ENCODE assay signal across 8 cellular contexts in genomic region chr21:10417551-10418002, GRCh38.
DNase-seq lines count a peak whose midpoint lies in the region; ATAC-seq, FAIRE-seq and TF ChIP-seq lines count a peak whose summit lies in the region.
"Not testable (repeated sequence)": the region's sequence is repeated elsewhere in the genome, so short reads cannot be mapped to it uniquely, and the experiment has no call there.

No MANE protein-coding gene starts in this region.

- not testable (repeated sequence) for H3K79me1 ChIP-seq in H1 (ENCODE audit: low read depth, low read length)

- not testable (repeated sequence) for H3K27me3 Mint-ChIP-seq in naive thymus-derived CD4-positive, alpha-beta T cell

- POLR2A ChIA-PET in H1 (lab: Charles Lee; ENCODE audit: partially characterized antibody); naive thymus-derived CD4-positive, alpha-beta T cell (lab: Charles Lee): not testable (repeated sequence)

- not testable (repeated sequence) for H2AFZ ChIP-seq in H1 (ENCODE audit: low read length)

- H4K5ac ChIP-seq in H1 (ENCODE audit: insufficient read length, low read depth, low read length) = not testable (repeated sequence)

- not testable (repeated sequence) for H3K27me3 ChIP-seq in H1 (replicated peaks in 1 of 4; ENCODE audit: control insufficient read depth in 3 of 4, extremely low read depth in 1 of 4, insufficient read depth in 3 of 4, low read length in 3 of 4); right atrium auricular region; left lung; naive thymus-derived CD4-positive, alpha-beta T cell (ENCODE audit: control insufficient read depth in 2 of 2, insufficient read depth in 2 of 2, low read length in 2 of 2); suprapubic skin

- H3K18ac ChIP-seq in H1 (ENCODE audit: extremely low read depth, low read length) = not testable (repeated sequence)

- H3K4me2 ChIP-seq in H1 (ENCODE audit: insufficient read depth in 1 of 2, low read depth in 2 of 2, low read length in 2 of 2) = not testable (repeated sequence)

- H3K4me1 Mint-ChIP-seq in naive thymus-derived CD4-positive, alpha-beta T cell = not testable (repeated sequence)

- not testable (repeated sequence) for FAIRE-seq in GM12891 (lab: Jason Lieb, UNC); H1 (lab: Jason Lieb, UNC)

- H4K20me1 ChIP-seq in H1 (replicated peaks in 1 of 2; ENCODE audit: control insufficient read depth in 1 of 2, insufficient read depth in 2 of 2, low read length in 2 of 2) = not testable (repeated sequence)

- H4K91ac ChIP-seq in H1 (replicated peaks; ENCODE audit: insufficient read length, low read length) = not testable (repeated sequence)

- not testable (repeated sequence) for H3K4ac ChIP-seq in H1 (replicated peaks; ENCODE audit: insufficient read length, low read depth, low read length)

- H3K4me3 ChIP-seq in H1 (ENCODE audit: extremely low read depth in 1 of 4, insufficient read depth in 2 of 4, low read depth in 3 of 4, low read length in 4 of 4); right atrium auricular region; left lung; naive thymus-derived CD4-positive, alpha-beta T cell (ENCODE audit: low read length); suprapubic skin: not testable (repeated sequence)

- H3K9me3 ChIP-seq in H1 (ENCODE audit: insufficient read depth in 2 of 2, low read depth in 1 of 2, low read length in 1 of 2) (peaks cover 77 to 97% of the 10 kb centered on the region in 2 experiments), left lung (peaks cover 0 to 76% of the 10 kb centered on the region in 2 donors), suprapubic skin (peaks cover 32% of the 10 kb centered on the region)
- H3K9me3 ChIP-seq in right atrium auricular region = not testable (repeated sequence)
- peaks cover 0 to 29% (median 4%) of the 10 kb centered on the region in 3 experiments for H3K9me3 ChIP-seq in naive thymus-derived CD4-positive, alpha-beta T cell (ENCODE audit: control insufficient read depth in 2 of 3, low read length in 3 of 3)

- TF ChIP-seq CTCF in H1 (IDR thresholded peaks at IDR 0.05; ENCODE audit: control extremely low read depth in 1 of 3, insufficient read depth in 1 of 3, low read depth in 1 of 3, low read length in 3 of 3); right atrium auricular region (IDR thresholded peaks at IDR 0.05); suprapubic skin (IDR thresholded peaks at IDR 0.05): not testable (repeated sequence)
- peak in 1 of 2 donors; percentile 12 for TF ChIP-seq CTCF in left lung (IDR thresholded peaks at IDR 0.05)

- not testable (repeated sequence) for H3K36me3 Mint-ChIP-seq in naive thymus-derived CD4-positive, alpha-beta T cell

- TF ChIP-seq EP300 in H1 (IDR thresholded peaks at IDR 0.05; ENCODE audit: borderline replicate concordance in 1 of 2, low read depth in 2 of 2, low read length in 2 of 2); suprapubic skin (IDR thresholded peaks at IDR 0.05): not testable (repeated sequence)

- 82% methylated on average over 12 of the region's 12 CpGs; no CpG with 5 or more reads in 1 of the 2 experiments for WGBS in H1 (ENCODE audit: extremely low coverage in 1 of 2, insufficient coverage in 1 of 2, insufficient read length in 1 of 2, insufficient replicate concordance in 2 of 2, low coverage in 1 of 2, low lambda C conversion rate in 2 of 2, missing lambda C conversion rate in 1 of 2), 2 experiments
- 76% methylated on average over 12 of the region's 12 CpGs for WGBS in suprapubic skin

- H3K79me2 ChIP-seq in H1 (ENCODE audit: control insufficient read depth in 1 of 2, insufficient read depth in 2 of 2, low read length in 2 of 2) = not testable (repeated sequence)

- peak; percentile 5 for ATAC-seq in left lung
- ATAC-seq in naive thymus-derived CD4-positive, alpha-beta T cell = peak; percentile 3

- H3K9me3 Mint-ChIP-seq in naive thymus-derived CD4-positive, alpha-beta T cell = not testable (repeated sequence)

- not testable (repeated sequence) for H3K23me2 ChIP-seq in H1 (ENCODE audit: low read depth, low read length)

- not testable (repeated sequence) for H2AK5ac ChIP-seq in H1 (ENCODE audit: low read depth, low read length)

- H3K4me3 Mint-ChIP-seq in naive thymus-derived CD4-positive, alpha-beta T cell = not testable (repeated sequence)

- H3K56ac ChIP-seq in H1 (replicated peaks; ENCODE audit: insufficient read length, low read depth, low read length) = not testable (repeated sequence)

- intact Hi-C loops in left lung (cut with DNase I); naive thymus-derived CD4-positive, alpha-beta T cell (cut with micrococcal nuclease): not testable (repeated sequence)

- TF ChIP-seq POLR2A in GM12891 (IDR thresholded peaks at IDR 0.05; ENCODE audit: low read depth, low read length); H1 (IDR thresholded peaks at IDR 0.05; ENCODE audit: control extremely low read depth in 1 of 2, low read depth in 2 of 2, low read length in 2 of 2); suprapubic skin (IDR thresholded peaks at IDR 0.05): not testable (repeated sequence)

- not testable (repeated sequence) for TF ChIP-seq RAD21 in H1 (IDR thresholded peaks at IDR 0.05 in 1 of 2, conservative IDR thresholded peaks at IDR 0.05 in 1 of 2; ENCODE audit: low read depth in 2 of 2, low read length in 2 of 2)

- not testable (repeated sequence) for H2BK15ac ChIP-seq in H1 (ENCODE audit: low read length)

- not testable (repeated sequence) for H2BK120ac ChIP-seq in H1 (replicated peaks; ENCODE audit: low read depth, low read length)

- not testable (repeated sequence) for H3K14ac ChIP-seq in H1 (ENCODE audit: insufficient read length)

- not testable (repeated sequence) for H2BK20ac ChIP-seq in H1 (ENCODE audit: low read length)

- not testable (repeated sequence) for H4K8ac ChIP-seq in H1 (ENCODE audit: extremely low read depth, insufficient read depth, low read length)

- H3K36me3 ChIP-seq in H1 (ENCODE audit: control insufficient read depth in 2 of 4, insufficient read depth in 4 of 4, low read length in 3 of 4); right atrium auricular region; left lung; naive thymus-derived CD4-positive, alpha-beta T cell (ENCODE audit: control insufficient read depth in 2 of 3, insufficient read depth in 3 of 3, low read length in 3 of 3); suprapubic skin: not testable (repeated sequence)

- CTCF ChIA-PET in H1 (lab: Charles Lee; ENCODE audit: partially characterized antibody); naive thymus-derived CD4-positive, alpha-beta T cell (lab: Charles Lee): not testable (repeated sequence)

- H2BK12ac ChIP-seq in H1 (ENCODE audit: low read depth, low read length) = not testable (repeated sequence)

- not testable (repeated sequence) for H3K27ac Mint-ChIP-seq in naive thymus-derived CD4-positive, alpha-beta T cell

- not testable (repeated sequence) for H2BK5ac ChIP-seq in H1 (ENCODE audit: low read depth, low read length)

- peak; percentile 5 for DNase-seq in 8988T
- DNase-seq in GM12891 (ENCODE audit: insufficient read length, low spot score) = peak; percentile 5
- DNase-seq in SK-N-DZ (ENCODE audit: low spot score) = peak; percentile 44
- not testable (repeated sequence) for DNase-seq in H1 (ENCODE audit: low read depth in 1 of 2, low spot score in 2 of 2); naive thymus-derived CD4-positive, alpha-beta T cell
- peak; percentile 78 for DNase-seq in right atrium auricular region (ENCODE audit: low spot score)
- peak; percentile 34 to 87 for DNase-seq in left lung
- peak; percentile 61 to 86 for DNase-seq in suprapubic skin (ENCODE audit: low spot score in 2 of 2)

- not testable (repeated sequence) for H3K23ac ChIP-seq in H1 (ENCODE audit: insufficient read length)

- not testable (repeated sequence) for H3K9ac ChIP-seq in H1 (replicated peaks in 1 of 4; ENCODE audit: extremely low read depth in 1 of 4, low read depth in 3 of 4, low read length in 3 of 4)

- H3K27ac ChIP-seq in H1 (ENCODE audit: low read depth, low read length); right atrium auricular region; left lung; naive thymus-derived CD4-positive, alpha-beta T cell (ENCODE audit: low read depth, low read length); suprapubic skin: not testable (repeated sequence)

- H3K4me1 ChIP-seq in H1 (replicated peaks in 1 of 4; ENCODE audit: control insufficient read depth in 3 of 4, insufficient read depth in 4 of 4, low read length in 3 of 4); right atrium auricular region; left lung; naive thymus-derived CD4-positive, alpha-beta T cell (ENCODE audit: control insufficient read depth in 2 of 2, insufficient read depth in 2 of 2, low read length in 2 of 2); suprapubic skin: not testable (repeated sequence)

TF ChIP-seq in H1, 55 proteins besides CTCF, POLR2A, EP300 and RAD21:
- peak; percentile 99; the same call in 1 of the 2 replicates for TF ChIP-seq CBX5 (IDR thresholded peaks at IDR 0.05; ENCODE audit: low read depth, low read length)
